In genomic region chr16:635573-636205, GRCh38 we compare ENCODE assay signal across 8 cellular contexts.
A peak's percentile ranks its signal among the peaks of the same experiment; 100 is the strongest.
DNase-seq lines count a peak whose midpoint lies in the region; ATAC-seq and TF ChIP-seq lines count a peak whose summit lies in the region.

No MANE protein-coding gene starts in this region.

- peaks cover 3% of the 10 kb centered on the region for H3K36me3 Mint-ChIP-seq in stimulated activated naive CD8-positive, alpha-beta T cell treated with anti-CD3 and anti-CD28 coated beads, Interleukin-15, Interleukin-2, amounts not matched to agents 100 ng/mL and 50 ng/mL, for 24 hours (ENCODE audit: low read depth)

- DNase-seq in stimulated activated naive CD8-positive, alpha-beta T cell treated with anti-CD3 and anti-CD28 coated beads, Interleukin-15, Interleukin-2, amounts not matched to agents 100 U/mL and 50 U/mL, for 24 hours = no peak
- DNase-seq in RWPE1 (ENCODE audit: low spot score) = no peak
- DNase-seq in epithelial cell of prostate (ENCODE audit: low read depth, low spot score) = no peak
- DNase-seq in NCI-H2227 treated with DMSO at 0.1 percent for 48 hours (lab: John Stamatoyannopoulos, UW) = no peak
- no peak for DNase-seq in NCI-H1105 (lab: John Stamatoyannopoulos, UW)
- DNase-seq in DMS 273 treated with DMSO at 0.1 percent for 48 hours (lab: John Stamatoyannopoulos, UW) = no peak

- H3K27me3 Mint-ChIP-seq in stimulated activated naive CD8-positive, alpha-beta T cell treated with anti-CD3 and anti-CD28 coated beads, Interleukin-15, Interleukin-2, amounts not matched to agents 100 ng/mL and 50 ng/mL, for 24 hours = no peaks in the 10 kb centered on the region

- H2AFZ ChIP-seq in parathyroid adenoma = peak overlapping the region; percentile 94

- H3K4me3 Mint-ChIP-seq in stimulated activated naive CD8-positive, alpha-beta T cell treated with anti-CD3 and anti-CD28 coated beads, Interleukin-15, Interleukin-2, amounts not matched to agents 100 ng/mL and 50 ng/mL, for 24 hours = peak overlapping the region; percentile 89

- TF ChIP-seq CTCF in RWPE1 (conservative IDR thresholded peaks at IDR 0.05; ENCODE audit: low read depth) (no peak), parathyroid adenoma (IDR thresholded peaks at IDR 0.05) (no peak)

- peak overlapping the region; percentile 47 for H3K9ac ChIP-seq in parathyroid adenoma

- H3K4me1 Mint-ChIP-seq in stimulated activated naive CD8-positive, alpha-beta T cell treated with anti-CD3 and anti-CD28 coated beads, Interleukin-15, Interleukin-2, amounts not matched to agents 100 ng/mL and 50 ng/mL, for 24 hours (ENCODE audit: low read depth) = peaks cover 13% of the 10 kb centered on the region

- no peak overlapping the region for H3K27ac Mint-ChIP-seq in stimulated activated naive CD8-positive, alpha-beta T cell treated with anti-CD3 and anti-CD28 coated beads, Interleukin-15, Interleukin-2, amounts not matched to agents 100 ng/mL and 50 ng/mL, for 24 hours

- H3K27me3 ChIP-seq in parathyroid adenoma (ENCODE audit: control insufficient read depth, insufficient read depth, low read length) = peaks cover 3% of the 10 kb centered on the region

- no peaks in the 10 kb centered on the region for H3K36me3 ChIP-seq in parathyroid adenoma (ENCODE audit: control insufficient read depth, insufficient read depth, low read length)

- H3K4me1 ChIP-seq in parathyroid adenoma = peaks cover 2% of the 10 kb centered on the region

- H3K4me3 ChIP-seq in parathyroid adenoma (ENCODE audit: low read depth, low read length) = peak overlapping the region; percentile 100

- POLR2A ChIA-PET in RWPE1 (lab: Yijun Ruan, JAX; ENCODE audit: low non-redundant PET) = interaction anchor here (1.0 kb wide), 2 partner anchors 14 to 43 kb away, joined by 4 read pairs; partner anchors contain the start of gene WDR90

- CTCF ChIA-PET in RWPE1 (lab: Yijun Ruan, JAX) = interaction anchor here (2.2 kb wide), 1 partner anchor 43 kb away, joined by 11 read pairs; no protein-coding TSS in a partner anchor

- H3K9me3 Mint-ChIP-seq in stimulated activated naive CD8-positive, alpha-beta T cell treated with anti-CD3 and anti-CD28 coated beads, Interleukin-15, Interleukin-2, amounts not matched to agents 100 ng/mL and 50 ng/mL, for 24 hours = no peaks in the 10 kb centered on the region

- no peaks in the 10 kb centered on the region for H3K79me2 ChIP-seq in parathyroid adenoma

- H3K4me2 ChIP-seq in parathyroid adenoma (ENCODE audit: low read length) = peak overlapping the region; percentile 100

- no peaks in the 10 kb centered on the region for H3K9me3 ChIP-seq in parathyroid adenoma (ENCODE audit: control insufficient read depth, low read length)

- no peak for ATAC-seq in stimulated activated naive CD8-positive, alpha-beta T cell treated with anti-CD3 and anti-CD28 coated beads, Interleukin-15, Interleukin-2, amounts not matched to agents 100 U/mL and 50 U/mL, for 24 hours

- H3K27ac ChIP-seq in RWPE1 (peak overlapping the region; percentile 93), epithelial cell of prostate (peak overlapping the region; percentile 78), parathyroid adenoma (peak overlapping the region; percentile 91)
